8 cellular contexts compared by ENCODE assay signal in genomic region chr6:99746261-99746895, GRCh38.
DNase-seq lines count a peak whose midpoint lies in the region; TF ChIP-seq lines count a peak whose summit lies in the region.

No MANE protein-coding gene starts in this region.

- no peaks in the 10 kb centered on the region for H3K36me3 Mint-ChIP-seq in progenitor cell of endocrine pancreas (ENCODE audit: insufficient read depth)

- H3K4me3 ChIP-seq in GM12865 (ENCODE audit: low read depth, low read length) (no peak overlapping the region), HEK293 (ENCODE audit: low read depth, low read length) (no peak overlapping the region), MG63 (no peak overlapping the region)

- H3K4me1 Mint-ChIP-seq in progenitor cell of endocrine pancreas (ENCODE audit: low read depth): no peaks in the 10 kb centered on the region

- no peak overlapping the region for H3K27ac ChIP-seq in HEK293 (ENCODE audit: extremely low read depth, low read depth, low read length)

- DNase-seq in GM12865 (ENCODE audit: low read depth) (peak; percentile 84), MG63 (peak; percentile 14), SHP77 treated with DMSO at 0.1 percent for 48 hours (lab: John Stamatoyannopoulos, UW) (peak; percentile 39), glomerular endothelial cell (ENCODE audit: extremely low read depth, low read depth, low spot score) (peak; percentile 57), progenitor cell of endocrine pancreas (ENCODE audit: low spot score, unreplicated experiment) (peak; percentile 25), GOT3 (lab: John Stamatoyannopoulos, UW) (no peak)
- DNase-seq in activated naive CD4-positive, alpha-beta T cell treated with Interleukin-2 at 50 U/mL for 16 hours: peak; percentile 43

- no peak overlapping the region for H3K27ac Mint-ChIP-seq in progenitor cell of endocrine pancreas

- H3K4me1 ChIP-seq in HEK293 (ENCODE audit: control insufficient read depth, insufficient read depth, low read length): no peaks in the 10 kb centered on the region

- POLR2A ChIA-PET in HEK293 (lab: Yijun Ruan, JAX): no interaction called here

- peaks cover 59% of the 10 kb centered on the region for H3K27me3 Mint-ChIP-seq in progenitor cell of endocrine pancreas

- CTCF ChIA-PET in HEK293 (lab: Yijun Ruan, JAX): interaction anchor here (0.5 to 6.5 kb wide), 38 partner anchors 9 to 416 kb away, joined by 3 to 35 read pairs (median 4); partner anchors contain the start of gene CCNC

- H3K9me3 ChIP-seq in HEK293 (ENCODE audit: control insufficient read depth, insufficient read depth, low read depth, low read length) (no peaks in the 10 kb centered on the region), MG63 (no peaks in the 10 kb centered on the region)

- H3K9me3 Mint-ChIP-seq in progenitor cell of endocrine pancreas (ENCODE audit: low read depth): no peaks in the 10 kb centered on the region

- peak; percentile 77 for TF ChIP-seq CTCF in GM12865 (IDR thresholded peaks at IDR 0.05; ENCODE audit: insufficient read depth, low read depth, low read length, missing control alignments)
- peak; percentile 50 for TF ChIP-seq CTCF in HEK293 (tag by site-specific recombination; IDR thresholded peaks at IDR 0.05)
- peak; percentile 84 for TF ChIP-seq CTCF in progenitor cell of endocrine pancreas (IDR thresholded peaks at IDR 0.05; ENCODE audit: unreplicated experiment)

- H3K4me3 Mint-ChIP-seq in progenitor cell of endocrine pancreas (ENCODE audit: low read depth): no peak overlapping the region

- H3K36me3 ChIP-seq in HEK293 (ENCODE audit: control insufficient read depth in 2 of 2, insufficient read depth in 1 of 2, low read length in 2 of 2): no peaks in the 10 kb centered on the region
- H3K36me3 ChIP-seq in MG63: no peaks in the 10 kb centered on the region

- peaks cover 7% of the 10 kb centered on the region; the same call in 1 of the 2 replicates for H3K27me3 ChIP-seq in MG63

TF ChIP-seq in HEK293, 187 proteins besides CTCF, POLR2A, EP300 and RAD21:
- TF ChIP-seq ZNF660 (tag by site-specific recombination; IDR thresholded peaks at IDR 0.05): peak; percentile 80
- TF ChIP-seq PRDM1 (tag by site-specific recombination; IDR thresholded peaks at IDR 0.05): 0 out of 2 replicates have a peak, but pooled peaks have one; percentile 39
- peak; percentile 92 for TF ChIP-seq ZNF2 (tag by site-specific recombination; IDR thresholded peaks at IDR 0.05)
- 0 out of 2 replicates have a peak, but pooled peaks have one; percentile 23 for TF ChIP-seq ZNF561 (tag by site-specific recombination; IDR thresholded peaks at IDR 0.05; ENCODE audit: borderline replicate concordance)
- TF ChIP-seq ZNF26 (tag by site-specific recombination; IDR thresholded peaks at IDR 0.05): no peak
- no peak for TF ChIP-seq ZNF146 (tag by site-specific recombination; IDR thresholded peaks at IDR 0.05)
- peak; percentile 41; the same call in 1 of the 2 replicates for TF ChIP-seq ZBTB17 (tag by site-specific recombination; IDR thresholded peaks at IDR 0.05)
- no peak for TF ChIP-seq ZNF280C (tag by site-specific recombination; IDR thresholded peaks at IDR 0.05)
- peak; percentile 83 for TF ChIP-seq ZNF654 (tag by site-specific recombination; IDR thresholded peaks at IDR 0.05; ENCODE audit: low read depth)
TF ChIP-seq in HEK293: peak in this region for 6.
